Comparison of ENCODE assay signal across 8 cellular contexts in the genomic region with DNA sequence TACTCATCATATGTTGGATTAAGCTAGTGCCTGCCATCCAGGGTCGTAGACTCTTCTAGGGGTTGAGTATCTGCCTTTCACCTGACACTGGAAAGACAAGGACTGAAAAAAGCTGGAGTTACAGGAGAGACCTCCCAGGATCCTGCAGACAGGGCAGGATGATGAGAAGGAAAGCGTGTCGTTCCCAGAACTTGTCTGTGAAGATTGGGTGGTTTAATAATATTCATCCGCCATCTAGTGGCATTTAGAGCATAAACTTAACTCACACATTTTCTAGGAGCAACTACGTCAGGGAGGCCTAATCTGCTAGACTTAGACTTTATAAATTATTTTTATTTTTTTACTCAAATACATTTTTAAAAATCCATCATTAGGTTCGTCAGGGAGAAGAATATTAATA. TPM values are rescaled to one million over a fixed set of nuclear protein-coding genes. Genes with fewer than 3 reads are reported as not detected.
DNase-seq lines count a peak whose midpoint lies in the region; ATAC-seq and TF ChIP-seq lines count a peak whose summit lies in the region.

No MANE protein-coding gene starts in this region.

- TF ChIP-seq CTCF in activated CD8-positive, alpha-beta T cell treated with anti-CD3 and anti-CD28 coated beads for 36 hours (IDR thresholded peaks at IDR 0.05): peak; percentile 55
- peak; percentile 59 for TF ChIP-seq CTCF in smooth muscle cell (IDR thresholded peaks at IDR 0.05; ENCODE audit: borderline replicate concordance, insufficient read depth, poor library complexity, severe bottlenecking)

- no peak overlapping the region for H3K4me3 ChIP-seq in CD4-positive, CD25-positive, alpha-beta regulatory T cell (ENCODE audit: low read depth, low read length)
- no peak overlapping the region for H3K4me3 ChIP-seq in smooth muscle cell

- H3K4me3 Mint-ChIP-seq in CD4-positive, CD25-positive, alpha-beta regulatory T cell: no peak overlapping the region
- H3K4me3 Mint-ChIP-seq in activated CD8-positive, alpha-beta T cell treated with anti-CD3 and anti-CD28 coated beads for 36 hours: no peak overlapping the region

- POLR2A ChIA-PET in activated CD8-positive, alpha-beta T cell treated with anti-CD3 and anti-CD28 coated beads for 36 hours (lab: Charles Lee): no interaction called here

- H4K20me1 ChIP-seq in smooth muscle cell (ENCODE audit: low read depth): no peaks in the 10 kb centered on the region

- no peaks in the 10 kb centered on the region for H3K9me3 ChIP-seq in CD4-positive, CD25-positive, alpha-beta regulatory T cell (ENCODE audit: control insufficient read depth in 2 of 2, low read length in 2 of 2)
- H3K9me3 ChIP-seq in smooth muscle cell (replicated peaks; ENCODE audit: low read depth): no peaks in the 10 kb centered on the region

- peaks cover 7 to 31% (median 15%) of the 10 kb centered on the region in 4 donors for H3K4me1 Mint-ChIP-seq in CD4-positive, CD25-positive, alpha-beta regulatory T cell
- peaks cover 31% of the 10 kb centered on the region for H3K4me1 Mint-ChIP-seq in activated CD8-positive, alpha-beta T cell treated with anti-CD3 and anti-CD28 coated beads for 36 hours (ENCODE audit: low read depth)

- H2AFZ ChIP-seq in smooth muscle cell (ENCODE audit: low read depth): no peak overlapping the region

- H3K4me1 ChIP-seq in CD4-positive, CD25-positive, alpha-beta regulatory T cell (ENCODE audit: control insufficient read depth, insufficient read depth, low read length, poor library complexity, severe bottlenecking): peaks cover 9% of the 10 kb centered on the region
- H3K4me1 ChIP-seq in smooth muscle cell (ENCODE audit: low read depth): no peaks in the 10 kb centered on the region

- intact Hi-C loops in activated CD8-positive, alpha-beta T cell treated with anti-CD3 and anti-CD28 coated beads for 36 hours (cut with micrococcal nuclease): loop anchor here (1.0 to 10.0 kb wide), 3 partner anchors 241 to 398 kb away; no protein-coding TSS in a partner anchor
- intact Hi-C loops in left cardiac atrium (cut with DNase I): loop anchor here (2.0 to 5.0 kb wide), 2 partner anchors 304 to 306 kb away; no protein-coding TSS in a partner anchor
- intact Hi-C loops in posterior vena cava (cut with DNase I): loop anchor here (5.0 kb wide), 2 partner anchors 301 to 306 kb away; no protein-coding TSS in a partner anchor

- no peak overlapping the region for H3K27ac ChIP-seq in CD4-positive, CD25-positive, alpha-beta regulatory T cell (ENCODE audit: insufficient read depth, low read length, poor library complexity, severe bottlenecking)
- H3K27ac ChIP-seq in smooth muscle cell (ENCODE audit: low read depth): no peak overlapping the region

- peaks cover 14% of the 10 kb centered on the region for H3K27me3 ChIP-seq in CD4-positive, CD25-positive, alpha-beta regulatory T cell (ENCODE audit: control insufficient read depth, insufficient read depth, low read length)
- H3K27me3 ChIP-seq in smooth muscle cell (ENCODE audit: low read depth): peaks cover 16% of the 10 kb centered on the region

- H3K9me3 Mint-ChIP-seq in CD4-positive, CD25-positive, alpha-beta regulatory T cell: no peaks in the 10 kb centered on the region
- no peaks in the 10 kb centered on the region for H3K9me3 Mint-ChIP-seq in activated CD8-positive, alpha-beta T cell treated with anti-CD3 and anti-CD28 coated beads for 36 hours

- peaks cover 3% of the 10 kb centered on the region for H3F3A ChIP-seq in smooth muscle cell (ENCODE audit: low read depth)

- H3K36me3 Mint-ChIP-seq in CD4-positive, CD25-positive, alpha-beta regulatory T cell: no peaks in the 10 kb centered on the region
- H3K36me3 Mint-ChIP-seq in activated CD8-positive, alpha-beta T cell treated with anti-CD3 and anti-CD28 coated beads for 36 hours (ENCODE audit: low read depth): no peaks in the 10 kb centered on the region

- 34% methylated on average over 6 of the region's 6 CpGs for WGBS in smooth muscle cell (ENCODE audit: low lambda C conversion rate)

- H3K79me2 ChIP-seq in smooth muscle cell (ENCODE audit: low read depth): no peaks in the 10 kb centered on the region

- H3K36me3 ChIP-seq in CD4-positive, CD25-positive, alpha-beta regulatory T cell (ENCODE audit: control insufficient read depth, insufficient read depth, low read length): no peaks in the 10 kb centered on the region
- no peaks in the 10 kb centered on the region for H3K36me3 ChIP-seq in smooth muscle cell (ENCODE audit: low read depth)

- H3K27me3 Mint-ChIP-seq in CD4-positive, CD25-positive, alpha-beta regulatory T cell: peaks cover 34% of the 10 kb centered on the region
- peaks cover 29% of the 10 kb centered on the region for H3K27me3 Mint-ChIP-seq in activated CD8-positive, alpha-beta T cell treated with anti-CD3 and anti-CD28 coated beads for 36 hours

- DNase-seq in CD4-positive, CD25-positive, alpha-beta regulatory T cell: peak in 2 of 3 donors; percentile 36 to 50
- DNase-seq in NCI-H1105 (lab: John Stamatoyannopoulos, UW) (peak; percentile 2), left cardiac atrium (no peak), smooth muscle cell (lab: John Stamatoyannopoulos, UW; ENCODE audit: unreplicated experiment) (no peak), posterior vena cava (ENCODE audit: low spot score) (no peak)
- no peak for DNase-seq in activated CD8-positive, alpha-beta T cell treated with anti-CD3 and anti-CD28 coated beads for 36 hours

- no peak overlapping the region for H3K27ac Mint-ChIP-seq in CD4-positive, CD25-positive, alpha-beta regulatory T cell
- H3K27ac Mint-ChIP-seq in activated CD8-positive, alpha-beta T cell treated with anti-CD3 and anti-CD28 coated beads for 36 hours: no peak overlapping the region

- ATAC-seq in CD4-positive, CD25-positive, alpha-beta regulatory T cell (ENCODE audit: low read depth in 2 of 2): no peak
- ATAC-seq in GM19351 (IDR thresholded peaks at IDR 0.05; ENCODE audit: unreplicated experiment) (peak; percentile 50), left cardiac atrium (peak; percentile 57 to 66), HG03378 (IDR thresholded peaks at IDR 0.05; ENCODE audit: unreplicated experiment) (no peak)
- peak; percentile 48 for ATAC-seq in activated CD8-positive, alpha-beta T cell treated with anti-CD3 and anti-CD28 coated beads for 36 hours

- CTCF ChIA-PET in activated CD8-positive, alpha-beta T cell treated with anti-CD3 and anti-CD28 coated beads for 36 hours (lab: Charles Lee): interaction anchor here (0.6 to 8.2 kb wide), 15 partner anchors 10 to 401 kb away, joined by 3 to 87 read pairs (median 4); no protein-coding TSS in a partner anchor

- no peak overlapping the region for H3K9ac ChIP-seq in smooth muscle cell (ENCODE audit: low read depth)

- H3K4me2 ChIP-seq in smooth muscle cell: no peak overlapping the region

RNA-seq across cellular contexts. Expression of gene ADRB1, which starts 59.6 kb away (rescaled TPM):
- 0.17 TPM for total RNA-seq in CD4-positive, CD25-positive, alpha-beta regulatory T cell
- not detected for polyA plus RNA-seq in CD4-positive, CD25-positive, alpha-beta regulatory T cell
- under 1 TPM; 0.27 to 0.40 TPM for total RNA-seq in activated CD8-positive, alpha-beta T cell treated with anti-CD3 and anti-CD28 coated beads for 36 hours
- total RNA-seq in left cardiac atrium: 10 to 100 TPM; 53.0 to 60.9 TPM
- not detected in 2 replicates for total RNA-seq in smooth muscle cell
- not detected in 2 replicates for polyA plus RNA-seq in smooth muscle cell
- total RNA-seq in posterior vena cava: under 1 TPM; 0.14 to 0.32 TPM

Comparison
In these comparisons a context has a peak if more than half of its experiments do, and no peak if none do; other contexts are left out.
1. ATAC-seq: peak in GM19351 (single experiment), activated CD8-positive, alpha-beta T cell treated with anti-CD3 and anti-CD28 coated beads for 36 hours (single experiment) and left cardiac atrium (2 of 2); none in CD4-positive, CD25-positive, alpha-beta regulatory T cell (0 of 2) and HG03378 (single experiment).
2. DNase-seq: peak in CD4-positive, CD25-positive, alpha-beta regulatory T cell (2 of 3) and NCI-H1105 (single experiment); none in activated CD8-positive, alpha-beta T cell treated with anti-CD3 and anti-CD28 coated beads for 36 hours (single experiment), left cardiac atrium (single experiment), smooth muscle cell (single experiment) and posterior vena cava (single experiment).
3. RNA of gene ADRB1, which starts 59.6 kb away (total RNA-seq): 53.0 to 60.9 TPM in left cardiac atrium; 0.27 to 0.40 TPM in activated CD8-positive, alpha-beta T cell treated with anti-CD3 and anti-CD28 coated beads for 36 hours, 0.14 to 0.32 TPM in posterior vena cava, 0.17 TPM in CD4-positive, CD25-positive, alpha-beta regulatory T cell (single experiment) and not detected in smooth muscle cell; every median in the first group is over 10 times any median in the second.